8 cellular contexts compared by ENCODE assay signal in genomic region chr1:222814536-222815366, GRCh38.
A peak's percentile ranks its signal among the peaks of the same experiment; 100 is the strongest.
DNase-seq lines count a peak whose midpoint lies in the region; ATAC-seq and TF ChIP-seq lines count a peak whose summit lies in the region.

DISP1 (plus strand) TSS chr1:222815039; CDS start chr1:222942824, 127,785 bp downstream.

- TF ChIP-seq POLR2A in GM15510 (IDR thresholded peaks at IDR 0.05; ENCODE audit: borderline replicate concordance, extremely low read depth, insufficient read length), result peak; percentile 66

- ATAC-seq in HG02678 (IDR thresholded peaks at IDR 0.05; ENCODE audit: unreplicated experiment), result peak; percentile 90

- DNase-seq in NCI-H128 (lab: John Stamatoyannopoulos, UW; ENCODE audit: unreplicated experiment) (peak; percentile 78), T-helper 22 cell (ENCODE audit: low read depth) (peak; percentile 52), astrocyte of the hippocampus (ENCODE audit: low read depth, low spot score) (peak; percentile 92), hypothalamus (lab: John Stamatoyannopoulos, UW) (peak in 50 of 51 donors; percentile 26 to 82 (median 60)), retina (peak; percentile 93), OCI-M2 (lab: John Stamatoyannopoulos, UW; ENCODE audit: unreplicated experiment) (no peak)
